In genomic region chr17:1560582-1561170, GRCh38 we compare ENCODE assay signal across 8 cellular contexts. TPM values are rescaled to one million over a fixed set of nuclear protein-coding genes. Genes with fewer than 3 reads are reported as not detected.
A peak's percentile ranks its signal among the peaks of the same experiment; 100 is the strongest.
DNase-seq lines count a peak whose midpoint lies in the region; ATAC-seq lines count a peak whose summit lies in the region.

No MANE protein-coding gene starts in this region.

- H3K27me3 Mint-ChIP-seq in activated T-cell treated with anti-CD3 and anti-CD28 coated beads, Interleukin-2, amount 50 U/mL, for 72 hours (ENCODE audit: low read depth), result peaks cover 5% of the 10 kb centered on the region
- peaks cover 5 to 6% (median 5%) of the 10 kb centered on the region in 3 donors for H3K27me3 Mint-ChIP-seq in immature natural killer cell (ENCODE audit: low read depth in 3 of 3)

- peaks cover 0 to 7% of the 10 kb centered on the region in 2 donors for H3K36me3 ChIP-seq in stomach smooth muscle (ENCODE audit: control insufficient read depth in 2 of 2, insufficient read depth in 2 of 2, low read length in 2 of 2)

- H3K27ac ChIP-seq in stomach smooth muscle (ENCODE audit: low read length) (no peak overlapping the region), substantia nigra (ENCODE audit: low read depth, low read length, poor library complexity, severe bottlenecking) (no peak overlapping the region)

- peak overlapping the region; percentile 80 for H3K9ac ChIP-seq in stomach smooth muscle (ENCODE audit: low read length in 2 of 2)

- peaks cover 25% of the 10 kb centered on the region for H3K4me1 ChIP-seq in stomach smooth muscle (ENCODE audit: control insufficient read depth, insufficient read depth, low read length)

- peak overlapping the region; percentile 83 to 89 for H3K4me3 Mint-ChIP-seq in activated T-cell treated with anti-CD3 and anti-CD28 coated beads, Interleukin-2, amount 50 U/mL, for 72 hours
- H3K4me3 Mint-ChIP-seq in immature natural killer cell, result peak overlapping the region; percentile 72 to 86 (median 78)

- no peak overlapping the region for H3K27ac Mint-ChIP-seq in activated T-cell treated with anti-CD3 and anti-CD28 coated beads, Interleukin-2, amount 50 U/mL, for 72 hours
- peak overlapping the region; percentile 61 to 65 for H3K27ac Mint-ChIP-seq in activated naive CD4-positive, alpha-beta T cell treated with anti-CD3 and anti-CD28 coated beads, Interleukin-2, amount 50 U/mL, for 72 hours
- H3K27ac Mint-ChIP-seq in immature natural killer cell, result peak overlapping the region; percentile 4 to 85 (median 57)

- H3K9me3 ChIP-seq in stomach smooth muscle (ENCODE audit: control insufficient read depth in 2 of 2, low read length in 2 of 2), result no peaks in the 10 kb centered on the region

- no peak for ATAC-seq in activated T-cell treated with anti-CD3 and anti-CD28 coated beads, Interleukin-2, amount 50 U/mL, for 72 hours (replicated peaks in 1 of 2)
- ATAC-seq in activated naive CD4-positive, alpha-beta T cell treated with anti-CD3 and anti-CD28 coated beads, Interleukin-2, amount 50 U/mL, for 72 hours, result no peak
- ATAC-seq in GM19023 (IDR thresholded peaks at IDR 0.05; ENCODE audit: unreplicated experiment), result no peak

- no peak for DNase-seq in activated T-cell treated with anti-CD3 and anti-CD28 coated beads, Interleukin-2, amount 50 U/mL, for 72 hours
- DNase-seq in activated T-cell treated with anti-CD3 and anti-CD28 coated beads, Interleukin-2, amount 50 U/mL, for 1 hour, result no peak
- DNase-seq in activated naive CD4-positive, alpha-beta T cell treated with anti-CD3 and anti-CD28 coated beads, Interleukin-2, amount 50 U/mL, for 72 hours (ENCODE audit: low spot score in 2 of 2), result no peak
- DNase-seq in immature natural killer cell (no peak), NCI-H1436 (lab: John Stamatoyannopoulos, UW) (no peak), substantia nigra (lab: John Stamatoyannopoulos, UW) (no peak)

- no peaks in the 10 kb centered on the region for H3K9me3 Mint-ChIP-seq in activated T-cell treated with anti-CD3 and anti-CD28 coated beads, Interleukin-2, amount 50 U/mL, for 72 hours
- H3K9me3 Mint-ChIP-seq in activated naive CD4-positive, alpha-beta T cell treated with anti-CD3 and anti-CD28 coated beads, Interleukin-2, amount 50 U/mL, for 72 hours, result no peaks in the 10 kb centered on the region
- H3K9me3 Mint-ChIP-seq in immature natural killer cell, result no peaks in the 10 kb centered on the region

- H3K4me3 ChIP-seq in stomach smooth muscle (ENCODE audit: low read length in 2 of 2), result peak overlapping the region; percentile 69 to 76

- peaks cover 0 to 4% of the 10 kb centered on the region in 2 donors for H3K36me3 Mint-ChIP-seq in activated T-cell treated with anti-CD3 and anti-CD28 coated beads, Interleukin-2, amount 50 U/mL, for 72 hours (ENCODE audit: insufficient read depth in 2 of 2)
- H3K36me3 Mint-ChIP-seq in activated naive CD4-positive, alpha-beta T cell treated with anti-CD3 and anti-CD28 coated beads, Interleukin-2, amount 50 U/mL, for 72 hours, result no peaks in the 10 kb centered on the region
- H3K36me3 Mint-ChIP-seq in immature natural killer cell, result peaks cover 0 to 3% (median 0%) of the 10 kb centered on the region in 3 donors

- H3K27me3 ChIP-seq in stomach smooth muscle (ENCODE audit: control insufficient read depth in 1 of 2, insufficient read depth in 2 of 2, low read length in 2 of 2), result no peaks in the 10 kb centered on the region

- peaks cover 27% of the 10 kb centered on the region for H3K4me1 Mint-ChIP-seq in activated T-cell treated with anti-CD3 and anti-CD28 coated beads, Interleukin-2, amount 50 U/mL, for 72 hours (ENCODE audit: low read depth)
- H3K4me1 Mint-ChIP-seq in immature natural killer cell, result peaks cover 34 to 49% of the 10 kb centered on the region in 2 donors

RNA-seq across cellular contexts. Expression of gene PITPNA, which starts 1.9 kb away (rescaled TPM):
- 10 to 100 TPM; 36.0 to 40.7 TPM for total RNA-seq in activated T-cell treated with anti-CD3 and anti-CD28 coated beads, Interleukin-2, amount 50 U/mL, for 72 hours
- total RNA-seq in activated naive CD4-positive, alpha-beta T cell treated with anti-CD3 and anti-CD28 coated beads, Interleukin-2, amount 50 U/mL, for 72 hours, result 10 to 100 TPM; 13.8 to 39.2 TPM
- 10 to 100 TPM; 33.6 to 41.5 (median 37.6) TPM for polyA plus RNA-seq in immature natural killer cell

RNA-seq across cellular contexts. Expression of gene INPP5K, which starts 44.3 kb away (rescaled TPM):
- 10 to 100 TPM; 48.4 to 51.2 TPM for total RNA-seq in activated T-cell treated with anti-CD3 and anti-CD28 coated beads, Interleukin-2, amount 50 U/mL, for 72 hours
- total RNA-seq in activated naive CD4-positive, alpha-beta T cell treated with anti-CD3 and anti-CD28 coated beads, Interleukin-2, amount 50 U/mL, for 72 hours, result 10 to 100 TPM; 20.7 to 35.1 TPM
- polyA plus RNA-seq in immature natural killer cell, result 100 to 1,000 TPM; 113 to 161 (median 120) TPM
